ENCODE assay signal across 8 cellular contexts in genomic region chr22:34105461-34106062, GRCh38.
DNase-seq lines count a peak whose midpoint lies in the region; ATAC-seq, FAIRE-seq and TF ChIP-seq lines count a peak whose summit lies in the region.

No MANE protein-coding gene starts in this region.

- DNase-seq in GM03348 (ENCODE audit: low spot score) = peak; percentile 50
- peak; percentile 26 for DNase-seq in LNCaP clone FGC (ENCODE audit: low read depth)
- DNase-seq in activated B cell treated with CpG ODN at 0.5 μM for 24 hours = peak; percentile 15
- DNase-seq in iPS-NIHi11 (ENCODE audit: low spot score) = peak; percentile 68
- peak; percentile 4 to 9 for DNase-seq in stimulated activated CD8-positive, alpha-beta memory T cell treated with anti-CD3 and anti-CD28 coated beads, Interleukin-2, amount 100 ng/mL, for 48 hours (ENCODE audit: low read depth in 2 of 2)
- DNase-seq in dedifferentiated amniotic fluid mesenchymal stem cell (ENCODE audit: extremely low spot score) = no peak
- no peak for DNase-seq in activated T-helper 2 cell treated with anti-CD3 and anti-CD28 coated beads, Interferon-gamma antibody, Interleukin-2, Interleukin-4, amounts not matched to agents 10 μg/mL and 5 μg/mL and 100 μg/mL, durations not matched to agents 14 hours and 24 hours and 36 hours (ENCODE audit: low spot score)
- no peak for DNase-seq in HTR-8/SVneo (ENCODE audit: insufficient read length, low spot score)

- CTCF ChIA-PET in activated B cell treated with CpG ODN at 0.5 μM for 24 hours (lab: Charles Lee) = interaction anchor here (0.7 to 2.8 kb wide), 8 partner anchors 21 to 1088 kb away, joined by 3 to 16 read pairs (median 4); no protein-coding TSS in a partner anchor

- no peak overlapping the region for H3K27ac Mint-ChIP-seq in activated B cell treated with CpG ODN at 0.5 μM for 24 hours
- H3K27ac Mint-ChIP-seq in activated T-helper 2 cell treated with anti-CD3 and anti-CD28 coated beads, Interferon-gamma antibody, Interleukin-2, Interleukin-4, amounts not matched to agents 10 μg/mL and 5 μg/mL and 100 μg/mL, durations not matched to agents 14 hours and 24 hours and 36 hours = no peak overlapping the region

- no peak for FAIRE-seq in HTR-8/SVneo (lab: Jason Lieb, UNC)

- intact Hi-C loops in activated B cell treated with CpG ODN at 0.5 μM for 24 hours (cut with micrococcal nuclease) = loop anchor here (1.0 kb wide), 1 partner anchor 586 kb away; no protein-coding TSS in a partner anchor
- intact Hi-C loops in activated T-helper 2 cell treated with anti-CD3 and anti-CD28 coated beads, Interferon-gamma antibody, Interleukin-2, Interleukin-4, amounts not matched to agents 10 μg/mL and 5 μg/mL and 100 μg/mL, durations not matched to agents 14 hours and 24 hours and 36 hours (cut with micrococcal nuclease) = no loop called here

- H3K9me3 Mint-ChIP-seq in activated B cell treated with CpG ODN at 0.5 μM for 24 hours = no peaks in the 10 kb centered on the region
- H3K9me3 Mint-ChIP-seq in activated T-helper 2 cell treated with anti-CD3 and anti-CD28 coated beads, Interferon-gamma antibody, Interleukin-2, Interleukin-4, amounts not matched to agents 10 μg/mL and 5 μg/mL and 100 μg/mL, durations not matched to agents 14 hours and 24 hours and 36 hours = peaks cover 17% of the 10 kb centered on the region

- TF ChIP-seq CTCF in LNCaP clone FGC (IDR thresholded peaks at IDR 0.05; ENCODE audit: control insufficient read depth, extremely low read depth, insufficient read depth) (peak; percentile 79), activated B cell treated with CpG ODN at 0.5 μM for 24 hours (IDR thresholded peaks at IDR 0.05) (no peak)

- no peaks in the 10 kb centered on the region for H3K4me1 Mint-ChIP-seq in activated B cell treated with CpG ODN at 0.5 μM for 24 hours
- no peaks in the 10 kb centered on the region for H3K4me1 Mint-ChIP-seq in activated T-helper 2 cell treated with anti-CD3 and anti-CD28 coated beads, Interferon-gamma antibody, Interleukin-2, Interleukin-4, amounts not matched to agents 10 μg/mL and 5 μg/mL and 100 μg/mL, durations not matched to agents 14 hours and 24 hours and 36 hours (ENCODE audit: low read depth)

- no peak overlapping the region for H3K4me3 Mint-ChIP-seq in activated B cell treated with CpG ODN at 0.5 μM for 24 hours
- H3K4me3 Mint-ChIP-seq in activated T-helper 2 cell treated with anti-CD3 and anti-CD28 coated beads, Interferon-gamma antibody, Interleukin-2, Interleukin-4, amounts not matched to agents 10 μg/mL and 5 μg/mL and 100 μg/mL, durations not matched to agents 14 hours and 24 hours and 36 hours (ENCODE audit: low read depth) = no peak overlapping the region

- no peaks in the 10 kb centered on the region for H3K36me3 Mint-ChIP-seq in activated B cell treated with CpG ODN at 0.5 μM for 24 hours (ENCODE audit: low read depth)
- no peaks in the 10 kb centered on the region for H3K36me3 Mint-ChIP-seq in activated T-helper 2 cell treated with anti-CD3 and anti-CD28 coated beads, Interferon-gamma antibody, Interleukin-2, Interleukin-4, amounts not matched to agents 10 μg/mL and 5 μg/mL and 100 μg/mL, durations not matched to agents 14 hours and 24 hours and 36 hours (ENCODE audit: low read depth)

- H3K4me3 ChIP-seq in LNCaP clone FGC (ENCODE audit: low read depth, low read length) = no peak overlapping the region

- ATAC-seq in activated B cell treated with CpG ODN at 0.5 μM for 24 hours (ENCODE audit: low read depth) = peak; percentile 45

- peaks cover 12% of the 10 kb centered on the region for H3K27me3 Mint-ChIP-seq in activated B cell treated with CpG ODN at 0.5 μM for 24 hours
- no peaks in the 10 kb centered on the region for H3K27me3 Mint-ChIP-seq in activated T-helper 2 cell treated with anti-CD3 and anti-CD28 coated beads, Interferon-gamma antibody, Interleukin-2, Interleukin-4, amounts not matched to agents 10 μg/mL and 5 μg/mL and 100 μg/mL, durations not matched to agents 14 hours and 24 hours and 36 hours (ENCODE audit: low read depth)

- POLR2A ChIA-PET in activated B cell treated with CpG ODN at 0.5 μM for 24 hours (lab: Charles Lee) = no interaction called here

Comparison
In these comparisons a context has a peak if more than half of its experiments do, and no peak if none do; other contexts are left out.
1. DNase-seq: peak in GM03348 (single experiment), LNCaP clone FGC (single experiment), activated B cell treated with CpG ODN at 0.5 μM for 24 hours (single experiment), iPS-NIHi11 (single experiment) and stimulated activated CD8-positive, alpha-beta memory T cell treated with anti-CD3 and anti-CD28 coated beads, Interleukin-2, amount 100 ng/mL, for 48 hours (2 of 2); none in dedifferentiated amniotic fluid mesenchymal stem cell (single experiment), activated T-helper 2 cell treated with anti-CD3 and anti-CD28 coated beads, Interferon-gamma antibody, Interleukin-2, Interleukin-4, amounts not matched to agents 10 μg/mL and 5 μg/mL and 100 μg/mL, durations not matched to agents 14 hours and 24 hours and 36 hours (single experiment) and HTR-8/SVneo (single experiment).